ENCODE assay signal across 9 cellular contexts in genomic region chr19:3210347-3211017, GRCh38. TPM values are rescaled to one million over a fixed set of nuclear protein-coding genes. Genes with fewer than 3 reads are reported as not detected.
DNase-seq lines count a peak whose midpoint lies in the region; ATAC-seq and TF ChIP-seq lines count a peak whose summit lies in the region.
"Had no signal": no experiment of that assay in that cellular context is flagged by ENCODE, and none has a peak within 500 bp of the region (broad histone marks: within the 10 kb centered on the region; RNA-seq: fewer than 3 reads in every experiment).

No MANE protein-coding gene starts in this region.

- peak; percentile 44 for TF ChIP-seq CTCF in neural cell (IDR thresholded peaks at IDR 0.05; ENCODE audit: poor library complexity, severe bottlenecking)
- peak; percentile 40 for TF ChIP-seq CTCF in thoracic aorta (IDR thresholded peaks at IDR 0.05)

- H4K20me1 ChIP-seq in neural cell (ENCODE audit: insufficient read depth): no peaks in the 10 kb centered on the region

- peak; percentile 54 for DNase-seq in DMS53 (lab: John Stamatoyannopoulos, UW)
- no peak for DNase-seq in DMS53 treated with DMSO at 0.1 percent for 48 hours (lab: John Stamatoyannopoulos, UW; ENCODE audit: unreplicated experiment)
- DNase-seq in NCI-H1694 treated with DMSO at 0.1 percent for 48 hours (lab: John Stamatoyannopoulos, UW): peak; percentile 41
- DNase-seq in activated CD8-positive, alpha-beta memory T cell treated with anti-CD3 and anti-CD28 coated beads for 1 hour (ENCODE audit: extremely low read depth in 1 of 2, low read depth in 1 of 2): peak; percentile 9 to 56
- peak; percentile 82 for DNase-seq in epidermal melanocyte (ENCODE audit: insufficient read length, low spot score)
- no peak for DNase-seq in thoracic aorta (ENCODE audit: low spot score)

- no peaks in the 10 kb centered on the region for H3K79me2 ChIP-seq in neural cell (replicated peaks; ENCODE audit: insufficient read depth, low read length)

- no peak for TF ChIP-seq RAD21 in neural cell (conservative IDR thresholded peaks at IDR 0.05)

- H3K4me3 ChIP-seq in neural cell (ENCODE audit: low read length) (no peak overlapping the region), thoracic aorta (no peak overlapping the region)

- H3K9me3 ChIP-seq in neural cell (ENCODE audit: low read length): no peaks in the 10 kb centered on the region
- H3K9me3 ChIP-seq in thoracic aorta: no peaks in the 10 kb centered on the region

- no peak overlapping the region for H3K4me2 ChIP-seq in neural cell (ENCODE audit: low read length)

- no peaks in the 10 kb centered on the region for H3K4me1 ChIP-seq in thoracic aorta (ENCODE audit: control insufficient read depth in 1 of 2, low read depth in 2 of 2)

- no peak overlapping the region for H3K9ac ChIP-seq in neural cell (ENCODE audit: low read length)

- H3K36me3 ChIP-seq in neural cell (ENCODE audit: insufficient read depth, low read length) (no peaks in the 10 kb centered on the region), thoracic aorta (peaks cover 14% of the 10 kb centered on the region)

- no peaks in the 10 kb centered on the region for H3F3A ChIP-seq in neural cell (ENCODE audit: insufficient read depth, low read length, poor library complexity, severe bottlenecking)

- ATAC-seq in thoracic aorta (ENCODE audit: insufficient number of reproducible peaks, low FRiP score, low read depth): no peak
- ATAC-seq in GM18511 (IDR thresholded peaks at IDR 0.05; ENCODE audit: unreplicated experiment): no peak

- H3K27me3 ChIP-seq in neural cell (ENCODE audit: insufficient read depth, low read depth, low read length) (no peaks in the 10 kb centered on the region), thoracic aorta (replicated peaks; ENCODE audit: insufficient read depth) (no peaks in the 10 kb centered on the region)

- no peaks in the 10 kb centered on the region for H3K9me2 ChIP-seq in neural cell (ENCODE audit: insufficient read depth, low read length)

- no peak for TF ChIP-seq EP300 in neural cell (conservative IDR thresholded peaks at IDR 0.05; ENCODE audit: poor library complexity, severe bottlenecking)

- no peak overlapping the region for H3K27ac ChIP-seq in neural cell (ENCODE audit: low read length)
- H3K27ac ChIP-seq in thoracic aorta: no peak overlapping the region
- H3K27ac ChIP-seq: epithelial cell of prostate had no signal

- H2AFZ ChIP-seq in neural cell (ENCODE audit: low read depth, low read length): no peak overlapping the region

TF ChIP-seq in neural cell, 6 proteins besides CTCF, POLR2A, EP300 and RAD21:
- peak; percentile 38 for TF ChIP-seq SMC3 (conservative IDR thresholded peaks at IDR 0.05; ENCODE audit: poor library complexity)
- no peak for TF ChIP-seq TAF1 (IDR thresholded peaks at IDR 0.05; ENCODE audit: low read depth)
- TF ChIP-seq EZH2 (IDR thresholded peaks at IDR 0.05; ENCODE audit: borderline replicate concordance, insufficient read depth, low read length, poor library complexity, severe bottlenecking): no peak

RNA-seq across cellular contexts. Expression of gene CELF5, which starts 14.0 kb away (rescaled TPM):
- 130 and 147 TPM in 2 replicates for polyA plus RNA-seq in neural cell
- 103 and 118 TPM in 2 replicates for polyA minus RNA-seq in neural cell
- not detected for total RNA-seq in thoracic aorta

RNA-seq across cellular contexts. Expression of gene NCLN, which starts 24.8 kb away (rescaled TPM):
- polyA plus RNA-seq in neural cell: 21.1 and 23.5 TPM in 2 replicates
- polyA minus RNA-seq in neural cell: 13.7 and 20.9 TPM in 2 replicates
- total RNA-seq in thoracic aorta: 10 to 100 TPM; 29.4 to 40.4 TPM

RNA-seq across cellular contexts. Expression of gene S1PR4, which starts 31.9 kb away (rescaled TPM):
- not detected in 2 replicates for polyA plus RNA-seq in neural cell
- not detected in 2 replicates for polyA minus RNA-seq in neural cell
- 1 to 10 TPM; 1.2 to 6.4 TPM for total RNA-seq in thoracic aorta

Comparison
In these comparisons a context has a peak if more than half of its experiments do, and no peak if none do; other contexts are left out.
1. DNase-seq: peak in DMS53 (single experiment), NCI-H1694 treated with DMSO at 0.1 percent for 48 hours (single experiment), activated CD8-positive, alpha-beta memory T cell treated with anti-CD3 and anti-CD28 coated beads for 1 hour (2 of 2) and epidermal melanocyte (single experiment); none in DMS53 treated with DMSO at 0.1 percent for 48 hours (single experiment) and thoracic aorta (single experiment).